8 cellular contexts compared by ENCODE assay signal in the genomic region with DNA sequence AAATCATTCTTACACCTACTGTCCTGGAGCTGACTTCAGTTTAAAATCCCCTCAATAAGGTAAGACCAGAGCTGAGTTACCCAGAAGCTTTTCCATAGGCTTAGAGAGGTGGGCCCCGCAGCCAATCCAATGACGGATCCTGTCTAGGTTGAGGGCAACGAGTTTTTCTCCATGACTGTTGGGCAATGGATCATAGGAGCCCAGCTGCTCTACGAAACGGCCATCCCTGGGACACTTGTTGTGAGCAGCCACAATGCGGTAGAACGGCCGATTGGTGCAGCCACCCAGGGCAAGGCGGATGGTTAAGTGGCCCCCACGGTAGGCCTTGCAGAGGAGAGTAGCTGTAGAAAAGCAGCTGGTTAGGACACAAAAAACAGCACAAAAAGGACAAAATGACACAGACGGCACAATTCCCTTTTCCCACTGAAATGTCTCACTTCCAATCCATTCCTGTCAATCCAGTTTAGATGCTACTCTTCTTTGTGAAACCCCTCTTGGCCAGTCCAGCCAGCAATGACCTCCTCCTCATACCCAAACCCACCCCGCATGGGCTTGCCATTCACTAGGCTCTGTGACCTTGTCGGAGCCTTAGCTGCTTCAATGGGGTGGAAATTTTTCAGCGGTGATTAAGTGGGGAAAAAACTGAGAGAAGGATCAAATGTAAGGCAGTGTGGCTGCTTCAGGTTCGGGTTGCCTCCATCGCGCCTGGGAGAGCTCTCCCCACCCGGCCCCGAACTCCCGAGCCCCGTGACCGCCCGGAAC. TPM values are rescaled to one million over a fixed set of nuclear protein-coding genes. Genes with fewer than 3 reads are reported as not detected.
DNase-seq lines count a peak whose midpoint lies in the region; ATAC-seq and TF ChIP-seq lines count a peak whose summit lies in the region.

No MANE protein-coding gene starts in this region.

- no peaks in the 10 kb centered on the region for H3K36me3 ChIP-seq in hepatocyte (replicated peaks; ENCODE audit: insufficient read depth, low read depth)

- peak; percentile 42 for ATAC-seq in HG03521 (IDR thresholded peaks at IDR 0.05; ENCODE audit: unreplicated experiment)
- ATAC-seq in activated naive CD4-positive, alpha-beta T cell treated with anti-CD3 and anti-CD28 coated beads, Interleukin-2, amount 50 U/mL, for 72 hours = peak in 1 of 2 donors; percentile 79
- ATAC-seq in HG03108 (IDR thresholded peaks at IDR 0.05; ENCODE audit: unreplicated experiment) = no peak

- H3K36me3 Mint-ChIP-seq in activated naive CD4-positive, alpha-beta T cell treated with anti-CD3 and anti-CD28 coated beads, Interleukin-2, amount 50 U/mL, for 72 hours = peaks cover 31 to 33% of the 10 kb centered on the region in 2 donors

- TF ChIP-seq CTCF in hepatocyte (IDR thresholded peaks at IDR 0.05; ENCODE audit: poor library complexity) = no peak

- DNase-seq in NOMO-1 treated with DMSO at 0.1 percent for 48 hours (lab: John Stamatoyannopoulos, UW; ENCODE audit: unreplicated experiment) (peak; percentile 9), NOMO-1 treated with dmso at 0.1 percent for 144 hours (lab: John Stamatoyannopoulos, UW; ENCODE audit: unreplicated experiment) (no peak), hepatocyte (ENCODE audit: low spot score) (peak; percentile 38), COLO829 (ENCODE audit: low spot score) (no peak)
- peak in 1 of 2 donors; percentile 16 for DNase-seq in activated naive CD4-positive, alpha-beta T cell treated with anti-CD3 and anti-CD28 coated beads, Interleukin-2, amount 50 U/mL, for 72 hours (ENCODE audit: low spot score in 2 of 2)

- H3K27ac Mint-ChIP-seq in activated naive CD4-positive, alpha-beta T cell treated with anti-CD3 and anti-CD28 coated beads, Interleukin-2, amount 50 U/mL, for 72 hours = peak overlapping the region; percentile 97 to 98

- no peaks in the 10 kb centered on the region for H3K9me3 Mint-ChIP-seq in activated naive CD4-positive, alpha-beta T cell treated with anti-CD3 and anti-CD28 coated beads, Interleukin-2, amount 50 U/mL, for 72 hours

- no peaks in the 10 kb centered on the region for H3K9me3 ChIP-seq in hepatocyte (ENCODE audit: low read depth)

- H3K4me2 ChIP-seq in hepatocyte = peak overlapping the region; percentile 97

- no peaks in the 10 kb centered on the region for H3K9me2 ChIP-seq in hepatocyte (replicated peaks; ENCODE audit: insufficient read depth)

- 19% methylated on average over 23 of the region's 23 CpGs for WGBS in hepatocyte (ENCODE audit: low lambda C conversion rate, missing lambda C conversion rate)

- no peaks in the 10 kb centered on the region for H3K27me3 ChIP-seq in hepatocyte

- peaks cover 18% of the 10 kb centered on the region for H3K4me1 ChIP-seq in hepatocyte (ENCODE audit: insufficient read depth)

- no peaks in the 10 kb centered on the region for H4K20me1 ChIP-seq in hepatocyte (ENCODE audit: insufficient read depth, poor library complexity, severe bottlenecking)

- peak overlapping the region; percentile 80 for H3K4me3 ChIP-seq in hepatocyte
- H3K4me3 ChIP-seq in skin epidermis = peak overlapping the region; percentile 58 to 89 (median 71)

- H3K27ac ChIP-seq in hepatocyte (peak overlapping the region; percentile 96), skin epidermis (peak overlapping the region; percentile 51 to 97 (median 92))

- peaks cover 55% of the 10 kb centered on the region for H3K79me2 ChIP-seq in hepatocyte

- peak overlapping the region; percentile 89 for H2AFZ ChIP-seq in hepatocyte

RNA-seq across cellular contexts. Expression of a gene that starts 0.6 kb away (rescaled TPM):
- total RNA-seq in activated naive CD4-positive, alpha-beta T cell treated with anti-CD3 and anti-CD28 coated beads, Interleukin-2, amount 50 U/mL, for 72 hours = 100 to 1,000 TPM in 1 of 2 donors, 10 to 100 TPM in 1; 99.4 to 125 TPM
- 57.0 and 58.7 TPM in 2 replicates for total RNA-seq in hepatocyte
- 94.8 and 105 TPM in 2 replicates for polyA plus RNA-seq in hepatocyte

RNA-seq across cellular contexts. Expression of a gene that starts 4.8 kb away (rescaled TPM):
- 10 to 100 TPM; 45.9 to 87.0 TPM for total RNA-seq in activated naive CD4-positive, alpha-beta T cell treated with anti-CD3 and anti-CD28 coated beads, Interleukin-2, amount 50 U/mL, for 72 hours
- 24.5 and 27.2 TPM in 2 replicates for total RNA-seq in hepatocyte
- polyA plus RNA-seq in hepatocyte = 16.3 and 17.8 TPM in 2 replicates

Comparison
In these comparisons a context has a peak if more than half of its experiments do, and no peak if none do; other contexts are left out.
1. DNase-seq: peak in NOMO-1 treated with DMSO at 0.1 percent for 48 hours (single experiment) and hepatocyte (single experiment); none in NOMO-1 treated with dmso at 0.1 percent for 144 hours (single experiment) and COLO829 (single experiment).